11 cellular contexts compared by ENCODE assay signal in genomic region chr2:241320394-241320793, GRCh38. TPM values are rescaled to one million over a fixed set of nuclear protein-coding genes. Genes with fewer than 3 reads are reported as not detected.
DNase-seq lines count a peak whose midpoint lies in the region; FAIRE-seq and TF ChIP-seq lines count a peak whose summit lies in the region.
"Had no signal": no experiment of that assay in that cellular context is flagged by ENCODE, and none has a peak within 500 bp of the region (broad histone marks: within the 10 kb centered on the region; RNA-seq: fewer than 3 reads in every experiment).

No MANE protein-coding gene starts in this region.

- peak overlapping the region; percentile 43 for H3K27ac Mint-ChIP-seq in activated naive CD4-positive, alpha-beta T cell treated with anti-CD3 and anti-CD28 coated beads for 36 hours

- H3K9me3 ChIP-seq in SK-N-MC (ENCODE audit: low read depth, low read length) (no peaks in the 10 kb centered on the region), endothelial cell of umbilical vein (replicated peaks; ENCODE audit: control insufficient read depth, insufficient read depth, low read length) (no peaks in the 10 kb centered on the region), skeletal muscle satellite cell (replicated peaks; ENCODE audit: low read length) (no peaks in the 10 kb centered on the region)
- H3K9me3 ChIP-seq: thoracic aorta had no signal

- H3K9ac ChIP-seq in SK-N-MC (ENCODE audit: insufficient read length) (no peak overlapping the region), endothelial cell of umbilical vein (replicated peaks; ENCODE audit: extremely low read depth, insufficient read depth, low read length) (no peak overlapping the region), skeletal muscle satellite cell (ENCODE audit: low read depth, low read length) (no peak overlapping the region)

- H3K4me1 ChIP-seq in endothelial cell of umbilical vein (ENCODE audit: control insufficient read depth, extremely low read depth, insufficient read depth, low read length) (peaks cover 53% of the 10 kb centered on the region), skeletal muscle satellite cell (ENCODE audit: control insufficient read depth, insufficient read depth, low read length) (peaks cover 57% of the 10 kb centered on the region)

- peak overlapping the region; percentile 26; the same call in 1 of the 2 replicates for H3K4me3 ChIP-seq in SK-N-MC
- H3K4me3 ChIP-seq in endothelial cell of umbilical vein (replicated peaks in 1 of 3; ENCODE audit: insufficient read depth in 1 of 3, low read depth in 1 of 3, low read length in 3 of 3): no peak overlapping the region
- H3K4me3 ChIP-seq in skeletal muscle satellite cell (ENCODE audit: low read length): no peak overlapping the region
- no peak overlapping the region for H3K4me3 ChIP-seq in dorsolateral prefrontal cortex
- H3K4me3 ChIP-seq: thoracic aorta had no signal

- CTCF ChIA-PET in activated naive CD4-positive, alpha-beta T cell treated with anti-CD3 and anti-CD28 coated beads for 36 hours (lab: Charles Lee): no interaction called here
- CTCF ChIA-PET in endothelial cell of umbilical vein (lab: Charles Lee): no interaction called here

- peaks cover 94% of the 10 kb centered on the region for H3K79me2 ChIP-seq in endothelial cell of umbilical vein (ENCODE audit: control insufficient read depth, insufficient read depth, low read length)

- H3K9me3 Mint-ChIP-seq in activated naive CD4-positive, alpha-beta T cell treated with anti-CD3 and anti-CD28 coated beads for 36 hours: no peaks in the 10 kb centered on the region

- DNase-seq in activated naive CD4-positive, alpha-beta T cell treated with anti-CD3 and anti-CD28 coated beads for 36 hours: no peak
- no peak for DNase-seq in activated naive CD4-positive, alpha-beta T cell (lab: John Stamatoyannopoulos, UW)
- DNase-seq in SK-N-MC (ENCODE audit: low read depth, low spot score): no peak
- DNase-seq in endothelial cell of umbilical vein (ENCODE audit: low read depth, low spot score): no peak
- DNase-seq in stimulated activated CD4-positive, alpha-beta T cell treated with anti-CD3 and anti-CD28 coated beads, Interleukin-4, amount 100 ng/mL, for 24 hours: no peak
- DNase-seq in stimulated activated CD4-positive, alpha-beta T cell treated with anti-CD3 and anti-CD28 coated beads, Interleukin-2, amount 100 ng/mL, for 48 hours: no peak
- DNase-seq in dorsolateral prefrontal cortex: no peak
- DNase-seq: activated CD4-positive, alpha-beta T cell treated with anti-CD3 and anti-CD28 coated beads for 48 hours; activated effector memory CD4-positive, alpha-beta T cell treated with anti-CD3 and anti-CD28 coated beads, Interleukin-2, amount 50 U/mL, for 16 hours had no signal

- H3K27ac ChIP-seq in SK-N-MC (no peak overlapping the region), endothelial cell of umbilical vein (ENCODE audit: insufficient read depth, low read depth, low read length) (no peak overlapping the region), dorsolateral prefrontal cortex (no peak overlapping the region)
- H3K27ac ChIP-seq: thoracic aorta had no signal

- peaks cover 50% of the 10 kb centered on the region for H3K36me3 Mint-ChIP-seq in activated naive CD4-positive, alpha-beta T cell treated with anti-CD3 and anti-CD28 coated beads for 36 hours (ENCODE audit: low read depth)

- TF ChIP-seq POLR2A in endothelial cell of umbilical vein (IDR thresholded peaks at IDR 0.05; ENCODE audit: low read depth, low read length): no peak

- H3K27me3 Mint-ChIP-seq in activated naive CD4-positive, alpha-beta T cell treated with anti-CD3 and anti-CD28 coated beads for 36 hours (ENCODE audit: low read depth): no peaks in the 10 kb centered on the region

- POLR2A ChIA-PET in endothelial cell of umbilical vein (lab: Charles Lee): no interaction called here

- H3K27me3 ChIP-seq in endothelial cell of umbilical vein (ENCODE audit: control insufficient read depth in 2 of 2, insufficient read depth in 2 of 2, low read length in 2 of 2) (no peaks in the 10 kb centered on the region), skeletal muscle satellite cell (ENCODE audit: control insufficient read depth, insufficient read depth, low read length) (no peaks in the 10 kb centered on the region), dorsolateral prefrontal cortex (no peaks in the 10 kb centered on the region)

- intact Hi-C loops in activated naive CD4-positive, alpha-beta T cell treated with anti-CD3 and anti-CD28 coated beads for 36 hours (cut with micrococcal nuclease): no loop called here
- intact Hi-C loops in endothelial cell of umbilical vein (cut with micrococcal nuclease) (no loop called here), dorsolateral prefrontal cortex (cut with DNase I) (no loop called here)

- H3K36me3 ChIP-seq in SK-N-MC (ENCODE audit: insufficient read depth, low read length) (peaks cover 53% of the 10 kb centered on the region), endothelial cell of umbilical vein (ENCODE audit: control insufficient read depth in 2 of 2, extremely low read depth in 1 of 2, insufficient read depth in 2 of 2, low read length in 2 of 2) (peaks cover 5% of the 10 kb centered on the region in 2 experiments), skeletal muscle satellite cell (ENCODE audit: insufficient read depth, low read length) (peaks cover 21% of the 10 kb centered on the region)
- H3K36me3 ChIP-seq: thoracic aorta had no signal

- BruUV-seq in endothelial cell of umbilical vein (replicated peaks; lab: Mats Ljungman, UMichigan): no TSS peak

- peaks cover 73% of the 10 kb centered on the region for H3K4me1 Mint-ChIP-seq in activated naive CD4-positive, alpha-beta T cell treated with anti-CD3 and anti-CD28 coated beads for 36 hours (ENCODE audit: low read depth)

- H4K20me1 ChIP-seq in endothelial cell of umbilical vein (replicated peaks; ENCODE audit: control insufficient read depth, extremely low read depth, insufficient read depth, low read length): peaks cover 13% of the 10 kb centered on the region

- H3K9me1 ChIP-seq in endothelial cell of umbilical vein (replicated peaks; ENCODE audit: control insufficient read depth, extremely low read depth, insufficient read depth, low read length): no peaks in the 10 kb centered on the region

- TF ChIP-seq CTCF in endothelial cell of umbilical vein (IDR thresholded peaks at IDR 0.05; ENCODE audit: extremely low read depth in 1 of 2, insufficient read depth in 1 of 2, low read depth in 1 of 2, low read length in 2 of 2) (no peak), dorsolateral prefrontal cortex (IDR thresholded peaks at IDR 0.05 in 54 of 56, conservative IDR thresholded peaks at IDR 0.05 in 2 of 56; ENCODE audit: low read depth in 1 of 56, partially characterized antibody in 56 of 56) (no peak)

- dilution Hi-C loops in endothelial cell of umbilical vein (cut with MboI; ENCODE audit: extremely low pct_ligation_motif_present, low sequenced_read_pairs): no loop called here

- H3K4me2 ChIP-seq in endothelial cell of umbilical vein (ENCODE audit: insufficient read depth, low read length) (peak overlapping the region; percentile 74), skeletal muscle satellite cell (ENCODE audit: low read length) (peak overlapping the region; percentile 60)

- no peak for FAIRE-seq in endothelial cell of umbilical vein (lab: Jason Lieb, UNC)

- no peak overlapping the region for H2AFZ ChIP-seq in endothelial cell of umbilical vein (ENCODE audit: low read depth, low read length)

- H3K4me3 Mint-ChIP-seq in activated naive CD4-positive, alpha-beta T cell treated with anti-CD3 and anti-CD28 coated beads for 36 hours: peak overlapping the region; percentile 43

RNA-seq across cellular contexts. Expression of gene SEPTIN2, which starts 4.7 kb away (rescaled TPM):
- 100 to 1,000 TPM; 216 to 227 TPM for total RNA-seq in activated naive CD4-positive, alpha-beta T cell treated with anti-CD3 and anti-CD28 coated beads for 36 hours
- total RNA-seq in endothelial cell of umbilical vein (427 and 444 TPM in 2 replicates), dorsolateral prefrontal cortex (100 to 1,000 TPM; 149 to 396 (median 221) TPM)
- 475 and 512 TPM in 2 replicates for polyA plus RNA-seq in endothelial cell of umbilical vein
- 283 and 310 TPM in 2 replicates for polyA plus RNA-seq in endothelial cell of umbilical vein (2011; cell fraction: cytosol; rRNA removed)
- 541 and 691 TPM in 2 replicates for polyA plus RNA-seq in endothelial cell of umbilical vein (2011; cell fraction: nucleus; rRNA removed)
- 452 and 507 TPM in 2 replicates for polyA plus RNA-seq in endothelial cell of umbilical vein (2012)
- polyA minus RNA-seq in endothelial cell of umbilical vein: 956 and 1,008 TPM in 2 replicates
- 118 TPM for polyA minus RNA-seq in endothelial cell of umbilical vein (2011; cell fraction: cytosol; rRNA and poly(A)+ RNA removed)
- 304 and 428 TPM in 2 replicates for polyA minus RNA-seq in endothelial cell of umbilical vein (2011; cell fraction: nucleus; rRNA and poly(A)+ RNA removed)
- total RNA-seq in skeletal muscle satellite cell (2012; rRNA removed): 332 and 344 TPM in 2 replicates

RNA-seq across cellular contexts. Expression of gene HDLBP, which starts 4.9 kb away (rescaled TPM):
- total RNA-seq in activated naive CD4-positive, alpha-beta T cell treated with anti-CD3 and anti-CD28 coated beads for 36 hours: 100 to 1,000 TPM; 278 to 297 TPM
- 554 and 569 TPM in 2 replicates for total RNA-seq in endothelial cell of umbilical vein
- polyA plus RNA-seq in endothelial cell of umbilical vein: 294 and 379 TPM in 2 replicates
- polyA plus RNA-seq in endothelial cell of umbilical vein (2011; cell fraction: cytosol; rRNA removed): 372 and 446 TPM in 2 replicates
- 811 and 873 TPM in 2 replicates for polyA plus RNA-seq in endothelial cell of umbilical vein (2011; cell fraction: nucleus; rRNA removed)
- 477 and 535 TPM in 2 replicates for polyA plus RNA-seq in endothelial cell of umbilical vein (2012)
- polyA minus RNA-seq in endothelial cell of umbilical vein: 540 and 558 TPM in 2 replicates
- polyA minus RNA-seq in endothelial cell of umbilical vein (2011; cell fraction: cytosol; rRNA and poly(A)+ RNA removed): 181 TPM
- 353 and 427 TPM in 2 replicates for polyA minus RNA-seq in endothelial cell of umbilical vein (2011; cell fraction: nucleus; rRNA and poly(A)+ RNA removed)
- total RNA-seq in skeletal muscle satellite cell (2012; rRNA removed): 755 and 778 TPM in 2 replicates
- 100 to 1,000 TPM; 216 to 367 (median 256) TPM for total RNA-seq in dorsolateral prefrontal cortex

RNA-seq across cellular contexts. Expression of gene FARP2, which starts 35.7 kb away (rescaled TPM):
- 10 to 100 TPM; 19.5 to 19.6 TPM for total RNA-seq in activated naive CD4-positive, alpha-beta T cell treated with anti-CD3 and anti-CD28 coated beads for 36 hours
- total RNA-seq in endothelial cell of umbilical vein (40.6 and 45.3 TPM in 2 replicates), dorsolateral prefrontal cortex (100 to 1,000 TPM in 1 of 120 experiments, 10 to 100 TPM in 119; 39.8 to 107 (median 67.7) TPM)
- polyA plus RNA-seq in endothelial cell of umbilical vein: 15.3 and 17.9 TPM in 2 replicates
- 13.9 and 15.9 TPM in 2 replicates for polyA plus RNA-seq in endothelial cell of umbilical vein (2011; cell fraction: cytosol; rRNA removed)
- polyA plus RNA-seq in endothelial cell of umbilical vein (2011; cell fraction: nucleus; rRNA removed): 41.7 and 49.8 TPM in 2 replicates
- 29.4 and 36.7 TPM in 2 replicates for polyA plus RNA-seq in endothelial cell of umbilical vein (2012)
- 62.7 and 67.7 TPM in 2 replicates for polyA minus RNA-seq in endothelial cell of umbilical vein
- polyA minus RNA-seq in endothelial cell of umbilical vein (2011; cell fraction: cytosol; rRNA and poly(A)+ RNA removed): 17.2 TPM
- polyA minus RNA-seq in endothelial cell of umbilical vein (2011; cell fraction: nucleus; rRNA and poly(A)+ RNA removed): 56.5 and 61.3 TPM in 2 replicates
- total RNA-seq in skeletal muscle satellite cell (2012; rRNA removed): 35.4 and 40.6 TPM in 2 replicates
